ENCODE assay signal across 8 cellular contexts in the genomic region with DNA sequence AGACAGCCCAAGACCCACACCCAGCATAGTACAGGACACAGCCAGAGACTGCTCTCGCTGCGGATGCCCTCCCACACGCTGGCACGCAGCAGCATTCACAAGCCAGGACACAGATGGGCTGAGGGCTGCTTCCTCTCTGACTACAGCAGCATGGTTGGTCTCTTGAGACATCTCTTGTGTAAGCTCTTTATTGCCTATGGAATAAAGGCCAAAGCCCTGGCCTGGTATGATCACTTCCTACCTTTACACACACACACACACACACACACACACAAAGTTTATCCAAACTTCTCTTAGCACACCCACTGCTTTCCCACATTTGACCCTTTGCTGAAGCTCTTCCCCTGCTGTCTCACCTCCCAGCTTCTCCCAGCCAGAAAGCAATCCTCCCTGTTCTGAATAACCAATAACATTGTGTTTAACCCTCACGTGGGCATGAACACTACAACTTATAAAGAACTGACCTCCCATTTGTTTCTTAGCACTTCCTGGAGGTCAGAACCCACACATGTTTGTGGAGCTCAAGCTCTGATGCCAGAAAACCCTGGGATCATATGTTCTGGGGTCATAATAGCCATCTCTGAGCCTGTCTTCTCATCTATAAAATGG. TPM values are rescaled to one million over a fixed set of nuclear protein-coding genes. Genes with fewer than 3 reads are reported as not detected.
DNase-seq lines count a peak whose midpoint lies in the region; ATAC-seq and TF ChIP-seq lines count a peak whose summit lies in the region.

No MANE protein-coding gene starts in this region.

- ATAC-seq in HG03439 (IDR thresholded peaks at IDR 0.05; ENCODE audit: unreplicated experiment): no peak

- DNase-seq in stimulated activated naive CD4-positive, alpha-beta T cell (lab: John Stamatoyannopoulos, UW): peak in 4 of 6 experiments; percentile 2 to 37 (median 8)
- DNase-seq in stimulated activated naive CD4-positive, alpha-beta T cell treated with Interleukin-2 at 50 U/mL for 16 hours (lab: John Stamatoyannopoulos, UW): no peak
- DNase-seq in dedifferentiated amniotic fluid mesenchymal stem cell (ENCODE audit: extremely low spot score) (peak; percentile 42), mucosa of gallbladder (ENCODE audit: low spot score) (peak; percentile 55), ureter (ENCODE audit: low spot score) (peak; percentile 70), NCI-H1930 (lab: John Stamatoyannopoulos, UW) (no peak)

TF ChIP-seq in PFSK-1, 5 proteins besides CTCF, POLR2A, EP300 and RAD21:
- TF ChIP-seq, protein P1, sequence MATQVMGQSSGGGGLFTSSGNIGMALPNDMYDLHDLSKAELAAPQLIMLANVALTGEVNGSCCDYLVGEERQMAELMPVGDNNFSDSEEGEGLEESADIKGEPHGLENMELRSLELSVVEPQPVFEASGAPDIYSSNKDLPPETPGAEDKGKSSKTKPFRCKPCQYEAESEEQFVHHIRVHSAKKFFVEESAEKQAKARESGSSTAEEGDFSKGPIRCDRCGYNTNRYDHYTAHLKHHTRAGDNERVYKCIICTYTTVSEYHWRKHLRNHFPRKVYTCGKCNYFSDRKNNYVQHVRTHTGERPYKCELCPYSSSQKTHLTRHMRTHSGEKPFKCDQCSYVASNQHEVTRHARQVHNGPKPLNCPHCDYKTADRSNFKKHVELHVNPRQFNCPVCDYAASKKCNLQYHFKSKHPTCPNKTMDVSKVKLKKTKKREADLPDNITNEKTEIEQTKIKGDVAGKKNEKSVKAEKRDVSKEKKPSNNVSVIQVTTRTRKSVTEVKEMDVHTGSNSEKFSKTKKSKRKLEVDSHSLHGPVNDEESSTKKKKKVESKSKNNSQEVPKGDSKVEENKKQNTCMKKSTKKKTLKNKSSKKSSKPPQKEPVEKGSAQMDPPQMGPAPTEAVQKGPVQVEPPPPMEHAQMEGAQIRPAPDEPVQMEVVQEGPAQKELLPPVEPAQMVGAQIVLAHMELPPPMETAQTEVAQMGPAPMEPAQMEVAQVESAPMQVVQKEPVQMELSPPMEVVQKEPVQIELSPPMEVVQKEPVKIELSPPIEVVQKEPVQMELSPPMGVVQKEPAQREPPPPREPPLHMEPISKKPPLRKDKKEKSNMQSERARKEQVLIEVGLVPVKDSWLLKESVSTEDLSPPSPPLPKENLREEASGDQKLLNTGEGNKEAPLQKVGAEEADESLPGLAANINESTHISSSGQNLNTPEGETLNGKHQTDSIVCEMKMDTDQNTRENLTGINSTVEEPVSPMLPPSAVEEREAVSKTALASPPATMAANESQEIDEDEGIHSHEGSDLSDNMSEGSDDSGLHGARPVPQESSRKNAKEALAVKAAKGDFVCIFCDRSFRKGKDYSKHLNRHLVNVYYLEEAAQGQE (IDR thresholded peaks at IDR 0.05; ENCODE audit: insufficient read depth in 1 of 2, low read depth in 2 of 2, low read length in 2 of 2): no peak
- TF ChIP-seq POLR2AphosphoS5 (IDR thresholded peaks at IDR 0.05; ENCODE audit: low read depth, low read length) (no peak), TAF1 (IDR thresholded peaks at IDR 0.05; ENCODE audit: borderline replicate concordance, insufficient read depth, low read length) (0 out of 2 replicates have a peak, but pooled peaks have one; percentile 12)

RNA-seq across cellular contexts. Expression of a gene that starts 1.2 kb away (rescaled TPM):
- polyA plus RNA-seq in PFSK-1 (2012; ENCODE audit: insufficient read length, low read depth): 9.0 TPM
- total RNA-seq in mucosa of gallbladder: 40.8 TPM
- total RNA-seq in ureter: 48.3 TPM

RNA-seq across cellular contexts. Expression of a gene that starts 47.5 kb away (rescaled TPM):
- not detected for polyA plus RNA-seq in PFSK-1 (2012; ENCODE audit: insufficient read length, low read depth)
- total RNA-seq in mucosa of gallbladder (7.0 TPM), ureter (0.91 TPM)

Comparison
In these comparisons a context has a peak if more than half of its experiments do, and no peak if none do; other contexts are left out.
1. DNase-seq: peak in stimulated activated naive CD4-positive, alpha-beta T cell (4 of 6), dedifferentiated amniotic fluid mesenchymal stem cell (single experiment), mucosa of gallbladder (single experiment) and ureter (single experiment); none in stimulated activated naive CD4-positive, alpha-beta T cell treated with Interleukin-2 at 50 U/mL for 16 hours (single experiment) and NCI-H1930 (0 of 2).